14 cellular contexts compared by ENCODE assay signal in the genomic region with DNA sequence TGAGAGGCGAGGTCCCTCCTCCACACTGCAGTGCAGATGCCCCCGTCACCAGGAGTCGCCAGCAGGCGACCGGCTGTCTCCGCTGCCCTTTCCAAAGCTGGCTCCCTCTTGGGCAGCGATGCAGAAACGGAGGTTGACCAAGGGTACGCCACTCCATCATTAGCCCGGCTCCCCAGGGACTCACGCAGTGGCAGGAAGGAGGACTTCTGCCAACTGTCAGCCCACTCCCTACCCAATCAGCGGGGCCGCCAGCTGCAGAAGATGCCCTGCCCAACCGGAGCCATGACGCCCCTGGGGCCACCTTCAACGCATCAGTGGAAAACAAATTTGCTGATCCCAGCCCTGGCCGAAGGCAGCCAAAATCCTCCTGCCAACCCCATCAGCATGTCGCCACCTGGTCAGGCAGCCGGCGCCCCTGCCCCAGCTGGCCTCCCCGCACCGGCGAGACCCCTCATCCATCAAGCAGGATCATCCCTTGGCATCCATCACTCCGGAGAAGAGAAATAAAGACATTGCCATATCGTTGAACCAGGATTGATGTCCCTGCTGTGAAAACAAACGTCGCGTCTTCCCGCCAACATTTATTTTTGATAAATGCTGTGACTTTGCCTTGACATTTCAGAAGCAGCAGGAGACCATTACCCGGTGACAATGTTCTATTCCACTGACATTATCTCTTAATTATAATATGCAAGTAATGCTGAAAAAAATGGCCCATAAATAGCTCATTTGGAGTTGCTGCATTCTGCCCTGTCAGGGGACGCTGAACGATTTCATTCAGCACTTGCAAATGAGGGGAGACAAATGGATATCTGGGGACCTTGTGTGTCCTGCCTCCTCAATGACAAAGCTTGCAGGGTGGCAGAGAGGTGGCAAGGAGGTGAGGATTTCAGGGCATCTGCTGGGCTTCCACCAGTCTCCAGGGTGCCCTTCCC.
DNase-seq lines count a peak whose midpoint lies in the region; ATAC-seq and TF ChIP-seq lines count a peak whose summit lies in the region.
"Had no signal": no experiment of that assay in that cellular context is flagged by ENCODE, and none has a peak within 500 bp of the region (broad histone marks: within the 10 kb centered on the region; RNA-seq: fewer than 3 reads in every experiment).

No MANE protein-coding gene starts in this region.

- H3K4me3 ChIP-seq in right cardiac atrium (ENCODE audit: low read length) = no peak overlapping the region
- H3K4me3 ChIP-seq: ovary had no signal

- H3K4me1 ChIP-seq in right cardiac atrium (ENCODE audit: control insufficient read depth, insufficient read depth, low read length) (peaks cover 24% of the 10 kb centered on the region), foreskin keratinocyte (no peaks in the 10 kb centered on the region)

- intact Hi-C loops in right cardiac atrium (cut with DNase I) = no loop called here
- intact Hi-C loops in Right ventricle myocardium superior (cut with DNase I) = no loop called here

- H3K27ac ChIP-seq in right cardiac atrium (ENCODE audit: low read length) = no peak overlapping the region
- H3K27ac ChIP-seq in foreskin keratinocyte = no peak overlapping the region
- H3K27ac ChIP-seq: ovary had no signal

- ATAC-seq in right cardiac atrium = no peak
- ATAC-seq in Right ventricle myocardium superior (ENCODE audit: poor library complexity) = no peak
- no peak for ATAC-seq in foreskin keratinocyte
- ATAC-seq: activated CD8-positive, alpha-beta memory T cell treated with anti-CD3 and anti-CD28 coated beads, Interleukin-2, amount 10 ng/mL, durations not matched to agents 7 days and 5 days; activated naive CD4-positive, alpha-beta T cell treated with anti-CD3 and anti-CD28 coated beads, Interleukin-2, amount 50 U/mL, for 72 hours had no signal

- H3K27me3 ChIP-seq in right cardiac atrium (ENCODE audit: control insufficient read depth, insufficient read depth) (no peaks in the 10 kb centered on the region), foreskin keratinocyte (peaks cover 64% of the 10 kb centered on the region)
- H3K27me3 ChIP-seq: ovary had no signal

- no peak for TF ChIP-seq CTCF in foreskin keratinocyte (conservative IDR thresholded peaks at IDR 0.05)

- no peaks in the 10 kb centered on the region for H3K9me3 ChIP-seq in right cardiac atrium (ENCODE audit: control insufficient read depth, low read length)
- H3K9me3 ChIP-seq: ovary had no signal

- peak in 2 of 3 donors; percentile 56 to 67 for DNase-seq in right cardiac atrium
- no peak for DNase-seq in Right ventricle myocardium superior
- peak; percentile 99 for DNase-seq in NCI-H446 treated with DMSO at 0.1 percent for 48 hours (lab: John Stamatoyannopoulos, UW)
- peak; percentile 68 for DNase-seq in cerebellum (ENCODE audit: low spot score)
- DNase-seq in foreskin keratinocyte = no peak
- no peak for DNase-seq in NCI-H226
- no peak for DNase-seq in stimulated activated CD4-positive, alpha-beta T cell treated with anti-CD3 and anti-CD28 coated beads, Interleukin-2, amount 100 ng/mL, for 48 hours
- DNase-seq in AML-193 (lab: John Stamatoyannopoulos, UW) = no peak
- DNase-seq: 8988T; activated CD8-positive, alpha-beta memory T cell treated with anti-CD3 and anti-CD28 coated beads, Interleukin-2, amount 10 ng/mL, durations not matched to agents 7 days and 5 days; Kasumi-1; ovary; trophoblast cell had no signal

- WGBS in right cardiac atrium = 52% methylated on average over 32 of the region's 32 CpGs

Comparison
In these comparisons a context has a peak if more than half of its experiments do, and no peak if none do; other contexts are left out.
1. DNase-seq: peak in right cardiac atrium (2 of 3), NCI-H446 treated with DMSO at 0.1 percent for 48 hours (single experiment) and cerebellum (single experiment); none in Right ventricle myocardium superior (single experiment), foreskin keratinocyte (0 of 2), NCI-H226 (single experiment), stimulated activated CD4-positive, alpha-beta T cell treated with anti-CD3 and anti-CD28 coated beads, Interleukin-2, amount 100 ng/mL, for 48 hours (0 of 2) and AML-193 (0 of 2).